In the genomic region with DNA sequence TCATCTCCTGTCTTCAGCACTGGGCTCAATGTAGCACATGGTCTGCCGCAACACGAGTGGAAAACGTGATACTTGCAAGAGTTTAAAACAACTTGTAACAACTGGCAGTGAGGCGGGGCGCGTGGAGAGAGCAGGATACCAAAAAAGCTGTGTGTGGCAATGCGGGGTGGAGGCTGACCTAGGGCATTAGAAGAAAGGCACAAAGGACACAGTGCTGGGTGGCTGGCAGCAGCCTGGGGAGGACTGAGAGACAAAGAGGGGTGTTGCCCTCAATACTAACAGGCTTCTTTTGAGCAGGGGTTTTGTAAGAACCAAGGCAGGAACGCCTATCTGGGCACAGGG, we compare ENCODE assay signal across 13 cellular contexts. TPM values are rescaled to one million over a fixed set of nuclear protein-coding genes. Genes with fewer than 3 reads are reported as not detected.
DNase-seq lines count a peak whose midpoint lies in the region; ATAC-seq and TF ChIP-seq lines count a peak whose summit lies in the region.
"Had no signal": no experiment of that assay in that cellular context is flagged by ENCODE, and none has a peak within 500 bp of the region (broad histone marks: within the 10 kb centered on the region; RNA-seq: fewer than 3 reads in every experiment).

No MANE protein-coding gene starts in this region.

- H3K4me3 ChIP-seq in left ventricle myocardium inferior (peak overlapping the region; percentile 93), thyroid gland (replicated peaks in 1 of 3) (no peak overlapping the region), SK-N-SH (ENCODE audit: low read depth in 2 of 2, low read length in 1 of 2) (no peak overlapping the region), mucosa of descending colon (no peak overlapping the region)

- H3K27me3 Mint-ChIP-seq in brain (peaks cover 32% of the 10 kb centered on the region), memory B cell (no peaks in the 10 kb centered on the region)
- H3K27me3 Mint-ChIP-seq: stimulated activated naive B cell treated with anti-CD40 and anti-IgM and Interleukin-4, amounts not matched to agents 10 μg/mL and 1 μg/mL and 100 μg/mL, for 72 hours had no signal

- H3K9me3 Mint-ChIP-seq in brain (peaks cover 0 to 5% (median 0%) of the 10 kb centered on the region in 5 experiments), memory B cell (no peaks in the 10 kb centered on the region)
- H3K9me3 Mint-ChIP-seq: stimulated activated naive B cell treated with anti-CD40 and anti-IgM and Interleukin-4, amounts not matched to agents 10 μg/mL and 1 μg/mL and 100 μg/mL, for 72 hours had no signal

- H3K4me3 Mint-ChIP-seq in brain, result peak overlapping the region; percentile 86 to 97 (median 88)
- peak overlapping the region; percentile 95 for H3K4me3 Mint-ChIP-seq in memory B cell

- ATAC-seq in Right ventricle myocardium superior (ENCODE audit: poor library complexity) (no peak), memory B cell (ENCODE audit: low read depth) (no peak), HG02642 (IDR thresholded peaks at IDR 0.05; ENCODE audit: poor library complexity, unreplicated experiment) (no peak), mucosa of descending colon (no peak)
- ATAC-seq: stimulated activated naive B cell treated with anti-CD40 and anti-IgM and Interleukin-4, amounts not matched to agents 10 μg/mL and 1 μg/mL and 100 μg/mL, for 72 hours had no signal

- TF ChIP-seq CTCF in left ventricle myocardium inferior (IDR thresholded peaks at IDR 0.05; ENCODE audit: borderline replicate concordance) (no peak), brain (conservative IDR thresholded peaks at IDR 0.05) (no peak), thyroid gland (IDR thresholded peaks at IDR 0.05) (no peak), SK-N-SH (IDR thresholded peaks at IDR 0.05) (no peak), mucosa of descending colon (IDR thresholded peaks at IDR 0.05) (no peak)

- H3K9me2 ChIP-seq in SK-N-SH, result no peaks in the 10 kb centered on the region

- TF ChIP-seq EP300 in SK-N-SH (IDR thresholded peaks at IDR 0.05; ENCODE audit: borderline replicate concordance in 1 of 2, low read depth in 1 of 2, low read length in 1 of 2), result no peak

- H3K27ac ChIP-seq in left ventricle myocardium inferior (replicated peaks) (peak overlapping the region; percentile 98), thyroid gland (no peak overlapping the region), SK-N-SH (ENCODE audit: low read depth in 2 of 2, low read length in 1 of 2) (no peak overlapping the region)

- no peaks in the 10 kb centered on the region for H4K20me1 ChIP-seq in SK-N-SH (ENCODE audit: insufficient read depth)

- peaks cover 12% of the 10 kb centered on the region; the same call in 1 of the 2 replicates for H3K79me2 ChIP-seq in SK-N-SH (ENCODE audit: insufficient read depth)

- H3K27ac Mint-ChIP-seq in brain (peak overlapping the region in 1 of 5 experiments; percentile 46), memory B cell (no peak overlapping the region)
- H3K27ac Mint-ChIP-seq: stimulated activated naive B cell treated with anti-CD40 and anti-IgM and Interleukin-4, amounts not matched to agents 10 μg/mL and 1 μg/mL and 100 μg/mL, for 72 hours had no signal

- no peaks in the 10 kb centered on the region for H3F3A ChIP-seq in SK-N-SH (replicated peaks; ENCODE audit: insufficient read depth)

- no peak for DNase-seq in left ventricle myocardium inferior
- no peak for DNase-seq in Right ventricle myocardium superior
- DNase-seq in memory B cell (ENCODE audit: low spot score in 2 of 2), result no peak
- DNase-seq in thyroid gland, result peak; percentile 11
- no peak for DNase-seq in SK-N-SH
- DNase-seq in mucosa of descending colon, result no peak
- DNase-seq: activated CD8-positive, alpha-beta memory T cell treated with anti-CD3 and anti-CD28 coated beads, Interleukin-2, amount 50 U/mL, for 48 hours; amniotic stem cell; BE2C; NCI-H1930; stimulated activated naive B cell treated with anti-CD40 and anti-IgM and Interleukin-4, amounts not matched to agents 10 μg/mL and 1 μg/mL and 100 μg/mL, for 72 hours had no signal

- H3K27me3 ChIP-seq in left ventricle myocardium inferior (ENCODE audit: low read depth) (no peaks in the 10 kb centered on the region), thyroid gland (no peaks in the 10 kb centered on the region), SK-N-SH (ENCODE audit: insufficient read depth) (no peaks in the 10 kb centered on the region)
- H3K27me3 ChIP-seq: BE2C had no signal

- 79 to 84% methylated on average over 8 of the region's 8 CpGs for WGBS in thyroid gland, 2 donors
- 92% methylated on average over 8 of the region's 8 CpGs for WGBS in SK-N-SH (ENCODE audit: low lambda C conversion rate)

- intact Hi-C loops in left ventricle myocardium inferior (cut with micrococcal nuclease) (loop anchor here (5.0 to 10.0 kb wide), 2 partner anchors 48 to 64 kb away; no protein-coding TSS in a partner anchor), Right ventricle myocardium superior (cut with DNase I) (loop anchor here (5.0 to 10.0 kb wide), 3 partner anchors 48 to 124 kb away; no protein-coding TSS in a partner anchor), thyroid gland (cut with DNase I) (no loop called here), mucosa of descending colon (cut with DNase I, micrococcal nuclease) (no loop called here)

- H3K4me1 ChIP-seq in left ventricle myocardium inferior, result peaks cover 46% of the 10 kb centered on the region
- H3K4me1 ChIP-seq in thyroid gland, result peaks cover 8 to 18% of the 10 kb centered on the region in 2 donors
- H3K4me1 ChIP-seq in SK-N-SH (ENCODE audit: control insufficient read depth in 1 of 2, insufficient read depth in 2 of 2, low read depth in 1 of 2, low read length in 1 of 2), result peaks cover 3 to 14% of the 10 kb centered on the region in 2 experiments; a peak in 3 of 4 replicates
- peaks cover 11% of the 10 kb centered on the region for H3K4me1 ChIP-seq in mucosa of descending colon (ENCODE audit: low read depth)
- H3K4me1 ChIP-seq: BE2C had no signal

- TF ChIP-seq RAD21 in SK-N-SH (IDR thresholded peaks at IDR 0.05; ENCODE audit: low read length), result no peak

- no peaks in the 10 kb centered on the region for H3K36me3 Mint-ChIP-seq in brain
- no peaks in the 10 kb centered on the region for H3K36me3 Mint-ChIP-seq in memory B cell

- CTCF ChIA-PET in SK-N-SH (lab: Yijun Ruan, JAX), result interaction anchor here (0.6 kb wide), 2 partner anchors 15 to 150 kb away, joined by 3 read pairs; no protein-coding TSS in a partner anchor

- peaks cover 22% of the 10 kb centered on the region for H3K4me1 Mint-ChIP-seq in brain
- H3K4me1 Mint-ChIP-seq in memory B cell, result peaks cover 25% of the 10 kb centered on the region

- H2AFZ ChIP-seq in SK-N-SH (ENCODE audit: low read depth), result no peak overlapping the region

- H3K9me3 ChIP-seq in left ventricle myocardium inferior (replicated peaks) (no peaks in the 10 kb centered on the region), thyroid gland (no peaks in the 10 kb centered on the region), SK-N-SH (no peaks in the 10 kb centered on the region), mucosa of descending colon (no peaks in the 10 kb centered on the region)
- H3K9me3 ChIP-seq: BE2C had no signal

- no peak overlapping the region for H3K4me2 ChIP-seq in SK-N-SH

- POLR2A ChIA-PET in SK-N-SH (lab: Yijun Ruan, JAX), result no interaction called here

- no peak for TF ChIP-seq POLR2A in thyroid gland (IDR thresholded peaks at IDR 0.05)

- H3K9ac ChIP-seq in SK-N-SH, result no peak overlapping the region

- H3K36me3 ChIP-seq in left ventricle myocardium inferior (no peaks in the 10 kb centered on the region), thyroid gland (no peaks in the 10 kb centered on the region), SK-N-SH (replicated peaks in 1 of 2; ENCODE audit: control insufficient read depth in 1 of 2, insufficient read depth in 2 of 2, low read length in 1 of 2) (no peaks in the 10 kb centered on the region), mucosa of descending colon (ENCODE audit: low read depth) (no peaks in the 10 kb centered on the region)
- H3K36me3 ChIP-seq: BE2C had no signal

TF ChIP-seq in SK-N-SH, 30 proteins besides CTCF, POLR2A, EP300 and RAD21:
- no peak for TF ChIP-seq NFIC (IDR thresholded peaks at IDR 0.05; ENCODE audit: borderline replicate concordance)
- TF ChIP-seq POLR2AphosphoS5 (IDR thresholded peaks at IDR 0.05; ENCODE audit: low read depth, low read length), result no peak
- TF ChIP-seq TEAD4 (IDR thresholded peaks at IDR 0.05; ENCODE audit: borderline replicate concordance, insufficient read depth), result no peak

RNA-seq across cellular contexts. Expression of a gene that starts 1.5 kb away (rescaled TPM):
- 51.6 TPM for total RNA-seq in left ventricle myocardium inferior
- 46.2 TPM for total RNA-seq in Right ventricle myocardium superior
- polyA plus RNA-seq in brain (ENCODE audit: insufficient read depth, low read depth, low replicate concordance), result 5.4 TPM
- total RNA-seq in thyroid gland, result 10 to 100 TPM in 1 of 4 donors, 1 to 10 TPM in 3; 4.2 to 18.4 (median 8.5) TPM
- polyA plus RNA-seq in SK-N-SH (2012; rRNA removed), result 1.6 and 2.0 TPM in 2 replicates
- polyA plus RNA-seq in SK-N-SH (2012; cell fraction: cytosol; rRNA removed), result 1.2 and 1.4 TPM in 2 replicates
- polyA plus RNA-seq in SK-N-SH (2012; cell fraction: nucleus; rRNA removed), result 2.3 and 3.0 TPM in 2 replicates
- total RNA-seq in mucosa of descending colon, result 10 to 100 TPM; 10.4 to 22.4 (median 13.2) TPM

Comparison
In these comparisons a context has a peak if more than half of its experiments do, and no peak if none do; other contexts are left out.
1. DNase-seq: peak in thyroid gland (2 of 2); none in left ventricle myocardium inferior (single experiment), Right ventricle myocardium superior (single experiment), memory B cell (0 of 2), SK-N-SH (single experiment) and mucosa of descending colon (0 of 3).
2. intact Hi-C loops: an anchor here in left ventricle myocardium inferior (5.0 to 10.0 kb wide) and Right ventricle myocardium superior (5.0 to 10.0 kb wide); none called in thyroid gland and mucosa of descending colon.